Comparison of ENCODE assay signal across 4 cellular contexts in the genomic region with DNA sequence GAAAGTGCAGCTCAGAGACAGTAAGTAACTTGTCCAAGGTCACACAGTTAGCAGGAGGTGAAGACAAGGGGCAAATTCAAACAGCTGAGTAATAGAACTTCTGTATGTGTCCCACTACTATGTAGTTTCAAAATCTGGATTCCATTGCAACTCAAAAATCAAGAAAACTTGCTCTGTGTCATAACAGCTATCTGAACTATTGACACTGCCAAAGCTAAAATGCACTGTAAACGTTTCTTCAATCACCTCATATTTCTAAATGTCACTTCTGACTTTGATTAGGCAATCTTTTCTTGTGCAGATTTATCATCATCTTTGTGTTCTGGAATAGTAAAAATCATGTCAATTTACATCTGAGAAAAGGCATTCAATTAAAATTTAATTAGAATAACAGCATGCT.
"Had no signal": no experiment of that assay in that cellular context is flagged by ENCODE, and none has a peak within 500 bp of the region (broad histone marks: within the 10 kb centered on the region; RNA-seq: fewer than 3 reads in every experiment).

No MANE protein-coding gene starts in this region.

- H3K9me3 ChIP-seq: HAP-1 had no signal

- H3K9ac ChIP-seq: GM23248 had no signal

- H3K36me3 ChIP-seq: HAP-1 had no signal

- H3K4me2 ChIP-seq: GM23338 had no signal

- H2AFZ ChIP-seq: GM23248, GM23338 had no signal

- ATAC-seq: GM23338, HCT116 had no signal

- H3K4me3 ChIP-seq: GM23248, GM23338, HAP-1 had no signal

- H3K27ac ChIP-seq: GM23248 had no signal
